9 cellular contexts compared by ENCODE assay signal in the genomic region with DNA sequence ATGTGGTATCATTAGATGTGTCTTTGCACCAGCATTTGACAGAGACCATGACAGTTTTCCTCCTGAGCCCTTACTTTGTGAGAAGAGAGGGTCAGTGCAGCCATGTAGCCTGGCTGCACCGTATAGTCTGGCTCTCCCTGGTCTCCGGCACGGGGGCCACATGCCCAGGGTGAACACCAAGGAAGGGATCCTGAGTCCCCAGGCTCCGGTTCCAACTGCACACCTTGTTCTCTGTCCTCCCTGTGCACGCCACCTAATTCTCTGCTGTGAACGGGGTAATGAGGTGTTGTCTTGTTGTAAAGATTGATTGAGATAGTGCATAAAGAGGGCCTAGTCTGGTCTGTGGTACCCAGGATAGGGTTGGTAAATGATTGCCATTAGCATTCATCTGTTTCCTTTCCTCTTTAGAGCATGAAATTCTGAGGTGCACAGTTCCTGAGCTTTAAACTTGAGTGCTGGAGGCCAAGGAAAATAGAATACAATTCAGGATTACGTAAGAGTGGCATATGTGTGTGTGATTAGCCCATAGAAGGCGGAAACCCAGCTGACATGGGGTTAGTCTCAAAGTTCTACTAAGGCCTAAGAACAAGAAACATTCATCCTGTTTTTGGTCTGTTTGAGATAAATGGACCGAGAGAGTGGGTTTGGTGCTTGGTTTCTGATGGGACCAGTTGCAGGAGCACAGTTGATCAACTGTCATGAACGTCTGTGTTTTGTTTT. TPM values are rescaled to one million over a fixed set of nuclear protein-coding genes. Genes with fewer than 3 reads are reported as not detected.
A peak's percentile ranks its signal among the peaks of the same experiment; 100 is the strongest.
DNase-seq lines count a peak whose midpoint lies in the region; ATAC-seq and TF ChIP-seq lines count a peak whose summit lies in the region.
"Had no signal": no experiment of that assay in that cellular context is flagged by ENCODE, and none has a peak within 500 bp of the region (broad histone marks: within the 10 kb centered on the region; RNA-seq: fewer than 3 reads in every experiment).

No MANE protein-coding gene starts in this region.

- no peaks in the 10 kb centered on the region for H3K27me3 ChIP-seq in DOHH2 (ENCODE audit: control insufficient read depth, low read length)

- ATAC-seq in central memory CD8-positive, alpha-beta T cell (replicated peaks; ENCODE audit: extremely low read depth, poor library complexity, severe bottlenecking) = no peak
- ATAC-seq in natural killer cell treated with Interleukin-12 subunit alpha and Interleukin-12 subunit beta and Interleukin-15 and Interleukin-18, amount 100 ng/mL, for 72 hours = no peak
- no peak for ATAC-seq in GM21528 (IDR thresholded peaks at IDR 0.05; ENCODE audit: low FRiP score, unreplicated experiment)
- ATAC-seq in GM21423 (IDR thresholded peaks at IDR 0.05; ENCODE audit: unreplicated experiment) = no peak
- ATAC-seq: PC-3 had no signal

- peaks cover 93% of the 10 kb centered on the region for H3K4me1 ChIP-seq in DOHH2 (ENCODE audit: control insufficient read depth, low read length)

- H3K9me3 Mint-ChIP-seq in central memory CD8-positive, alpha-beta T cell = no peaks in the 10 kb centered on the region
- peaks cover 3% of the 10 kb centered on the region for H3K9me3 Mint-ChIP-seq in natural killer cell treated with Interleukin-12 subunit alpha and Interleukin-12 subunit beta and Interleukin-15 and Interleukin-18, amount 100 ng/mL, for 72 hours
- no peaks in the 10 kb centered on the region for H3K9me3 Mint-ChIP-seq in progenitor cell of endocrine pancreas (ENCODE audit: low read depth)

- H3K9me2 ChIP-seq in DOHH2 (replicated peaks; ENCODE audit: control insufficient read depth, low read length) = no peaks in the 10 kb centered on the region

- peak overlapping the region; percentile 94 for H3K27ac Mint-ChIP-seq in central memory CD8-positive, alpha-beta T cell (ENCODE audit: low read depth)
- peak overlapping the region; percentile 95 to 98 for H3K27ac Mint-ChIP-seq in natural killer cell treated with Interleukin-12 subunit alpha and Interleukin-12 subunit beta and Interleukin-15 and Interleukin-18, amount 100 ng/mL, for 72 hours
- no peak overlapping the region for H3K27ac Mint-ChIP-seq in progenitor cell of endocrine pancreas

- H3K36me3 Mint-ChIP-seq in central memory CD8-positive, alpha-beta T cell (ENCODE audit: insufficient read depth) = peaks cover 29% of the 10 kb centered on the region
- peaks cover 5% of the 10 kb centered on the region for H3K36me3 Mint-ChIP-seq in natural killer cell treated with Interleukin-12 subunit alpha and Interleukin-12 subunit beta and Interleukin-15 and Interleukin-18, amount 100 ng/mL, for 72 hours
- peaks cover 4% of the 10 kb centered on the region for H3K36me3 Mint-ChIP-seq in progenitor cell of endocrine pancreas (ENCODE audit: insufficient read depth)

- peak overlapping the region; percentile 94 for H3K4me2 ChIP-seq in DOHH2 (ENCODE audit: low read length)

- no peaks in the 10 kb centered on the region for H4K20me1 ChIP-seq in DOHH2 (ENCODE audit: control insufficient read depth, insufficient read depth, low read depth, low read length)

- H3K4me3 ChIP-seq in DOHH2 (ENCODE audit: low read length) = peak overlapping the region; percentile 33

- peak overlapping the region; percentile 75 for H3K4me3 Mint-ChIP-seq in central memory CD8-positive, alpha-beta T cell
- H3K4me3 Mint-ChIP-seq in natural killer cell treated with Interleukin-12 subunit alpha and Interleukin-12 subunit beta and Interleukin-15 and Interleukin-18, amount 100 ng/mL, for 72 hours = peak overlapping the region; percentile 87
- H3K4me3 Mint-ChIP-seq in progenitor cell of endocrine pancreas (ENCODE audit: low read depth) = no peak overlapping the region

- peak overlapping the region; percentile 64 for H3K27ac ChIP-seq in DOHH2 (ENCODE audit: low read depth, low read length)

- no peaks in the 10 kb centered on the region for H3K9me3 ChIP-seq in DOHH2 (ENCODE audit: control insufficient read depth, insufficient read depth, low read length)

- H3F3A ChIP-seq in DOHH2 (ENCODE audit: control insufficient read depth, insufficient read depth) = peaks cover 29% of the 10 kb centered on the region

- H3K36me3 ChIP-seq in DOHH2 (ENCODE audit: control insufficient read depth, low read length) = peaks cover 3% of the 10 kb centered on the region

- peaks cover 93% of the 10 kb centered on the region for H3K79me2 ChIP-seq in DOHH2 (ENCODE audit: control insufficient read depth, low read length)

- DNase-seq in NOMO-1 (lab: John Stamatoyannopoulos, UW; ENCODE audit: unreplicated experiment in 2 of 2) (peak; percentile 86 to 90), NCI-H187 treated with DMSO at 0.1 percent for 48 hours (lab: John Stamatoyannopoulos, UW) (no peak), progenitor cell of endocrine pancreas (ENCODE audit: low spot score, unreplicated experiment) (no peak)
- no peak for DNase-seq in central memory CD8-positive, alpha-beta T cell (ENCODE audit: low spot score in 2 of 2)
- DNase-seq in natural killer cell treated with Interleukin-12 subunit alpha and Interleukin-12 subunit beta and Interleukin-15 and Interleukin-18, amount 100 ng/mL, for 72 hours (ENCODE audit: low spot score) = no peak
- DNase-seq: PC-3 had no signal

- H3K27me3 Mint-ChIP-seq in central memory CD8-positive, alpha-beta T cell = no peaks in the 10 kb centered on the region
- H3K27me3 Mint-ChIP-seq in natural killer cell treated with Interleukin-12 subunit alpha and Interleukin-12 subunit beta and Interleukin-15 and Interleukin-18, amount 100 ng/mL, for 72 hours = no peaks in the 10 kb centered on the region
- H3K27me3 Mint-ChIP-seq in progenitor cell of endocrine pancreas = no peaks in the 10 kb centered on the region

- H3K4me1 Mint-ChIP-seq in central memory CD8-positive, alpha-beta T cell = peaks cover 97% of the 10 kb centered on the region
- peaks cover 91 to 96% of the 10 kb centered on the region in 2 donors for H3K4me1 Mint-ChIP-seq in natural killer cell treated with Interleukin-12 subunit alpha and Interleukin-12 subunit beta and Interleukin-15 and Interleukin-18, amount 100 ng/mL, for 72 hours (ENCODE audit: low read depth in 2 of 2)
- H3K4me1 Mint-ChIP-seq in progenitor cell of endocrine pancreas (ENCODE audit: low read depth) = peaks cover 55% of the 10 kb centered on the region

- TF ChIP-seq CTCF in DOHH2 (IDR thresholded peaks at IDR 0.05; ENCODE audit: low read depth, low read length, poor library complexity, severe bottlenecking) = no peak
- no peak for TF ChIP-seq CTCF in progenitor cell of endocrine pancreas (IDR thresholded peaks at IDR 0.05; ENCODE audit: unreplicated experiment)

RNA-seq across cellular contexts. Expression of a gene that starts 55.5 kb away (rescaled TPM):
- 10 to 100 TPM; 44.7 to 47.4 TPM for total RNA-seq in natural killer cell treated with Interleukin-12 subunit alpha and Interleukin-12 subunit beta and Interleukin-15 and Interleukin-18, amount 100 ng/mL, for 72 hours
- 92.5 TPM in 2 replicates for total RNA-seq in progenitor cell of endocrine pancreas

Comparison
In these comparisons a context has a peak if more than half of its experiments do, and no peak if none do; other contexts are left out.
1. DNase-seq: peak in NOMO-1 (2 of 2); none in central memory CD8-positive, alpha-beta T cell (0 of 2), natural killer cell treated with Interleukin-12 subunit alpha and Interleukin-12 subunit beta and Interleukin-15 and Interleukin-18, amount 100 ng/mL, for 72 hours (single experiment), NCI-H187 treated with DMSO at 0.1 percent for 48 hours (single experiment) and progenitor cell of endocrine pancreas (single experiment).